ENCODE assay signal across 8 cellular contexts in genomic region chr3:100334340-100335136, GRCh38. TPM values are rescaled to one million over a fixed set of nuclear protein-coding genes. Genes with fewer than 3 reads are reported as not detected.
DNase-seq lines count a peak whose midpoint lies in the region; ATAC-seq, FAIRE-seq and TF ChIP-seq lines count a peak whose summit lies in the region.

A gene with protein sequence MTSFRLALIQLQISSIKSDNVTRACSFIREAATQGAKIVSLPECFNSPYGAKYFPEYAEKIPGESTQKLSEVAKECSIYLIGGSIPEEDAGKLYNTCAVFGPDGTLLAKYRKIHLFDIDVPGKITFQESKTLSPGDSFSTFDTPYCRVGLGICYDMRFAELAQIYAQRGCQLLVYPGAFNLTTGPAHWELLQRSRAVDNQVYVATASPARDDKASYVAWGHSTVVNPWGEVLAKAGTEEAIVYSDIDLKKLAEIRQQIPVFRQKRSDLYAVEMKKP (plus strand): TSS chr3:100334757. CDS start chr3:100334792, 35 bp downstream.

- H3K9me3 ChIP-seq in A549 (no peaks in the 10 kb centered on the region), iPS-18c (ENCODE audit: control insufficient read depth, insufficient read depth, low read length) (no peaks in the 10 kb centered on the region)

- POLR2A ChIA-PET in A549 (lab: Yijun Ruan, JAX): interaction anchor here (0.5 to 3.0 kb wide), 4 partner anchors 11 to 503 kb away, joined by 3 to 20 read pairs (median 4); partner anchors contain the start of genes LNP1 and TOMM70

- CTCF ChIA-PET in A549 (lab: Yijun Ruan, JAX): interaction anchor here (0.7 to 5.9 kb wide), 6 partner anchors 18 to 491 kb away, joined by 3 to 34 read pairs (median 3); no protein-coding TSS in a partner anchor

- no peak for TF ChIP-seq RAD21 in A549 (conservative IDR thresholded peaks at IDR 0.05 in 1 of 2, IDR thresholded peaks at IDR 0.05 in 1 of 2)

- peak; percentile 86 for DNase-seq in A549 (ENCODE audit: low read depth in 1 of 2, low spot score in 1 of 2)
- DNase-seq in NCI-H2171 treated with DMSO at 0.1 percent for 48 hours (lab: John Stamatoyannopoulos, UW): peak; percentile 78
- DNase-seq in T47D (ENCODE audit: low read depth in 1 of 2, low spot score in 1 of 2): peak; percentile 88 to 93

- peak within 1 kb of the TSS; percentile 93 for H3K4me3 ChIP-seq in A549
- peak within 1 kb of the TSS; percentile 69 for H3K4me3 ChIP-seq in iPS-18c (ENCODE audit: insufficient read depth, low read depth, low read length)
- H3K4me3 ChIP-seq in skin epidermis: peak within 1 kb of the TSS; percentile 40 to 92 (median 69)

- peak within 1 kb of the TSS; percentile 72 for H3K4me2 ChIP-seq in A549

- WGBS in A549 (ENCODE audit: missing lambda C conversion rate): 6% methylated on average over 20 of the region's 78 CpGs

- no peak for FAIRE-seq in A549 (lab: Jason Lieb, UNC)

- peak; percentile 97 to 98 for ATAC-seq in A549
- peak; percentile 98 for ATAC-seq in HG03064 (IDR thresholded peaks at IDR 0.05; ENCODE audit: low read depth, unreplicated experiment)

- H3K27ac ChIP-seq in A549 (peak within 1 kb of the TSS; percentile 94 to 96), VCaP (peak within 1 kb of the TSS; percentile 83), skin epidermis (peak within 1 kb of the TSS; percentile 45 to 93 (median 76))

- no peak for TF ChIP-seq EP300 in A549 (IDR thresholded peaks at IDR 0.05)

- in situ Hi-C loops in T47D (cut with HindIII; ENCODE audit: low pct_unique_long_range_greater_than_20kb, low sequenced_read_pairs): no loop called here

- peak; percentile 91 for TF ChIP-seq POLR2A in A549 (IDR thresholded peaks at IDR 0.05; ENCODE audit: low read length)
- peak; percentile 89 for TF ChIP-seq POLR2A in GM18526 (IDR thresholded peaks at IDR 0.05; ENCODE audit: extremely low read depth, insufficient read length)

- H3K4me1 ChIP-seq in A549: peaks cover 12% of the 10 kb centered on the region

- TF ChIP-seq CTCF in A549 (IDR thresholded peaks at IDR 0.05): no peak
- no peak for TF ChIP-seq CTCF in VCaP (conservative IDR thresholded peaks at IDR 0.05)

TF ChIP-seq in A549, 52 proteins besides CTCF, POLR2A, EP300 and RAD21:
- 0 out of 2 replicates have a peak, but pooled peaks have one; percentile 22 for TF ChIP-seq HOXB13 (CRISPR knock-in tag; IDR thresholded peaks at IDR 0.05; ENCODE audit: low read depth)
- TF ChIP-seq, protein P1, sequence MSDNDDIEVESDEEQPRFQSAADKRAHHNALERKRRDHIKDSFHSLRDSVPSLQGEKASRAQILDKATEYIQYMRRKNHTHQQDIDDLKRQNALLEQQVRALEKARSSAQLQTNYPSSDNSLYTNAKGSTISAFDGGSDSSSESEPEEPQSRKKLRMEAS (IDR thresholded peaks at IDR 0.05): peak; percentile 71
- peak in 1 of 2 experiments; percentile 24; a peak in 1 of 4 replicates for TF ChIP-seq CEBPB (IDR thresholded peaks at IDR 0.05)
- TF ChIP-seq NR3C1 (IDR thresholded peaks at IDR 0.05): no peak
- no peak for TF ChIP-seq EHMT2 (IDR thresholded peaks at IDR 0.05; ENCODE audit: low read depth)
- TF ChIP-seq, protein P2, sequence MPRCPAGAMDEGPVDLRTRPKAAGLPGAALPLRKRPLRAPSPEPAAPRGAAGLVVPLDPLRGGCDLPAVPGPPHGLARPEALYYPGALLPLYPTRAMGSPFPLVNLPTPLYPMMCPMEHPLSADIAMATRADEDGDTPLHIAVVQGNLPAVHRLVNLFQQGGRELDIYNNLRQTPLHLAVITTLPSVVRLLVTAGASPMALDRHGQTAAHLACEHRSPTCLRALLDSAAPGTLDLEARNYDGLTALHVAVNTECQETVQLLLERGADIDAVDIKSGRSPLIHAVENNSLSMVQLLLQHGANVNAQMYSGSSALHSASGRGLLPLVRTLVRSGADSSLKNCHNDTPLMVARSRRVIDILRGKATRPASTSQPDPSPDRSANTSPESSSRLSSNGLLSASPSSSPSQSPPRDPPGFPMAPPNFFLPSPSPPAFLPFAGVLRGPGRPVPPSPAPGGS (IDR thresholded peaks at IDR 0.05): peak; percentile 90
- TF ChIP-seq JUN (IDR thresholded peaks at IDR 0.05): peak; percentile 68 to 86; a peak in 4 of 5 replicates
- TF ChIP-seq FOSL2 (IDR thresholded peaks at IDR 0.05): no peak
- 0 out of 2 replicates have a peak, but pooled peaks have one; percentile 2 for TF ChIP-seq FOSL2 (CRISPR knock-in tag; IDR thresholded peaks at IDR 0.05)
TF ChIP-seq in A549: peak in this region for 6.

RNA-seq across cellular contexts. Expression of the gene that starts here (rescaled TPM):
- polyA plus RNA-seq in A549 (2011; rRNA removed) (122 and 140 TPM in 2 replicates), A549 (2017; fragmentation: RNase III; extraction: RNeasy Plus Mini Kit Qiagen cat#74134 plus additional on column Dnase treatment) (75.0 to 77.2 TPM (median 76.6 TPM) in 3 replicates)
- polyA plus RNA-seq in A549 (2012; cell fraction: cytosol; rRNA removed): 40.6 and 43.9 TPM in 2 replicates
- 48.7 and 82.4 TPM in 2 replicates for polyA plus RNA-seq in A549 (2012; cell fraction: nucleus; rRNA removed)
- polyA minus RNA-seq in A549 (2011; rRNA and poly(A)+ RNA removed): 20.9 and 27.1 TPM in 2 replicates

Comparison
In these comparisons a context has a peak if more than half of its experiments do, and no peak if none do; other contexts are left out.
1. Peak in every context shown above with its lines: DNase-seq, ATAC-seq, H3K4me3 ChIP-seq and H3K27ac ChIP-seq.